ENCODE assay signal across 8 cellular contexts in the genomic region with DNA sequence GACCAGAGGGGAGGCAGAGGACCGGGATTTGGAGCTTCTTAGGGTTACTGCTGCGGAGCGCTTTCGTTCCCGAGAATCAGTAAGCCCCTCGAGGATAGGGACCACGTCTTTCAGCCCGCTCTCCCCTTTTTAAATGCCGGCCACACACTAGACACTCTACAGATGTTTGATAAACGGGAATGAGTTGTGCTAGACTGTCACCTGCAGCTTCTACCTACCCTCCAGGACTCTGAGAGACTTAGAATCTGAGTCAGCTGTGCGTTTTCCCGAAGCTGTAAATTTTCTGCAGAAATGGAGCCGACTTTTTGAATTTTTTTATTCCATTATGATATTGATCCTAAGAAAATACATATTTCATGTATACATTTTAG. TPM values are rescaled to one million over a fixed set of nuclear protein-coding genes. Genes with fewer than 3 reads are reported as not detected.
DNase-seq lines count a peak whose midpoint lies in the region; ATAC-seq and TF ChIP-seq lines count a peak whose summit lies in the region.

No MANE protein-coding gene starts in this region.

- H3K4me2 ChIP-seq in OCI-LY1 (ENCODE audit: low read length) = peak overlapping the region; percentile 76

- H3K27ac ChIP-seq in OCI-LY1 (ENCODE audit: low read depth, low read length, poor library complexity, severe bottlenecking) (peak overlapping the region; percentile 77), esophagus (ENCODE audit: low read depth in 2 of 2, low read length in 1 of 2) (peak overlapping the region; percentile 87 to 95), gastrocnemius medialis (peak overlapping the region in 3 of 4 donors; percentile 68 to 80 (median 73))

- H3K9me2 ChIP-seq in OCI-LY1 (ENCODE audit: low read depth, low read length) = no peaks in the 10 kb centered on the region

- H3K4me3 ChIP-seq in H7 (ENCODE audit: insufficient read depth, low read depth, low read length) (peak overlapping the region; percentile 48), OCI-LY1 (ENCODE audit: low read depth, low read length, poor library complexity, severe bottlenecking) (peak overlapping the region; percentile 77), esophagus (ENCODE audit: low read depth in 1 of 2, low read length in 2 of 2) (peak overlapping the region; percentile 72), gastrocnemius medialis (peak overlapping the region; percentile 69 to 90 (median 83))

- H3K9me3 ChIP-seq in OCI-LY1 (ENCODE audit: low read length) (no peaks in the 10 kb centered on the region), esophagus (ENCODE audit: control insufficient read depth in 2 of 2, insufficient read depth in 1 of 2, low read depth in 1 of 2, low read length in 1 of 2) (no peaks in the 10 kb centered on the region), gastrocnemius medialis (no peaks in the 10 kb centered on the region)

- no peaks in the 10 kb centered on the region for H3F3A ChIP-seq in OCI-LY1 (ENCODE audit: insufficient read depth, low read length)

- H2AFZ ChIP-seq in OCI-LY1 (ENCODE audit: low read length) = no peak overlapping the region

- H3K9ac ChIP-seq in OCI-LY1 (ENCODE audit: low read length) = peak overlapping the region; percentile 82

- DNase-seq in H7 = no peak
- DNase-seq in gastrocnemius medialis = no peak
- no peak for DNase-seq in activated CD4-positive, CD25-positive, alpha-beta regulatory T cell treated with anti-CD3 and anti-CD28 coated beads, Interleukin-2, amount 50 U/mL, for 72 hours
- DNase-seq in A172 (ENCODE audit: low spot score) = no peak
- no peak for DNase-seq in NCI-H2171 treated with DMSO at 0.1 percent for 48 hours (lab: John Stamatoyannopoulos, UW)

- H3K79me2 ChIP-seq in OCI-LY1 (ENCODE audit: insufficient read depth, low read length) = no peaks in the 10 kb centered on the region

- intact Hi-C loops in gastrocnemius medialis (cut with DNase I; ENCODE audit: low total_unique reads) = loop anchor here (5.0 kb wide), 1 partner anchor 246 kb away; the partner anchor contains the start of gene TTC39B

- 1% methylated on average over 13 of the region's 13 CpGs for WGBS in esophagus, 2 donors

- no peaks in the 10 kb centered on the region for H4K20me1 ChIP-seq in OCI-LY1 (ENCODE audit: insufficient read depth, low read length)

- no peaks in the 10 kb centered on the region for H3K36me3 ChIP-seq in H7 (replicated peaks; ENCODE audit: control insufficient read depth, insufficient read depth, low read length)
- H3K36me3 ChIP-seq in OCI-LY1 (ENCODE audit: insufficient read depth, low read length) = no peaks in the 10 kb centered on the region
- H3K36me3 ChIP-seq in esophagus (ENCODE audit: control insufficient read depth in 2 of 2, insufficient read depth in 2 of 2, low read length in 1 of 2) = no peaks in the 10 kb centered on the region
- no peaks in the 10 kb centered on the region for H3K36me3 ChIP-seq in gastrocnemius medialis

- TF ChIP-seq POLR2A in gastrocnemius medialis (IDR thresholded peaks at IDR 0.05) = no peak

- peak; percentile 27 for ATAC-seq in GM18517 (IDR thresholded peaks at IDR 0.05; ENCODE audit: unreplicated experiment)
- peak in 1 of 2 donors; percentile 10 for ATAC-seq in gastrocnemius medialis

- H3K27me3 ChIP-seq in H7 (ENCODE audit: control insufficient read depth, insufficient read depth, low read length) (no peaks in the 10 kb centered on the region; the same call in 1 of the 2 replicates), OCI-LY1 (ENCODE audit: insufficient read depth, low read length) (no peaks in the 10 kb centered on the region), esophagus (ENCODE audit: control insufficient read depth in 1 of 2, insufficient read depth in 2 of 2, low read length in 2 of 2) (no peaks in the 10 kb centered on the region), gastrocnemius medialis (no peaks in the 10 kb centered on the region)

- in situ Hi-C loops in gastrocnemius medialis (cut with MboI; ENCODE audit: low sequenced_read_pairs in 4 of 4) = no loop called here

- TF ChIP-seq CTCF in OCI-LY1 (IDR thresholded peaks at IDR 0.05; ENCODE audit: low read length) (no peak), gastrocnemius medialis (IDR thresholded peaks at IDR 0.05 in 4 of 5, conservative IDR thresholded peaks at IDR 0.05 in 1 of 5) (no peak)

- H3K4me1 ChIP-seq in OCI-LY1 (ENCODE audit: insufficient read depth, low read length, severe bottlenecking) (peaks cover 21% of the 10 kb centered on the region), esophagus (ENCODE audit: control insufficient read depth in 2 of 2, insufficient read depth in 2 of 2, low read length in 1 of 2) (no peaks in the 10 kb centered on the region), gastrocnemius medialis (no peaks in the 10 kb centered on the region)

RNA-seq across cellular contexts. Expression of gene CCDC171, which starts 0.7 kb away (rescaled TPM):
- 1.1 and 2.7 TPM in 2 replicates for total RNA-seq in H7 (2014; rRNA removed; shearing (Covaris generic))
- 1 to 10 TPM in 1 of 2 donors, under 1 TPM in 1; 0.55 to 1.2 TPM for polyA plus RNA-seq in esophagus
- 1 to 10 TPM in 3 of 4 donors, under 1 TPM in 1; 0.61 to 1.7 (median 1.3) TPM for total RNA-seq in gastrocnemius medialis
- total RNA-seq in A172 (2014; rRNA removed; shearing (Covaris generic)) = 1.4 and 4.5 TPM in 2 replicates

RNA-seq across cellular contexts. Expression of gene PSIP1, which starts 42.7 kb away (rescaled TPM):
- 125 and 230 TPM in 2 replicates for total RNA-seq in H7 (2014; rRNA removed; shearing (Covaris generic))
- polyA plus RNA-seq in esophagus = 10 to 100 TPM; 14.4 to 15.0 TPM
- total RNA-seq in gastrocnemius medialis = 10 to 100 TPM; 11.7 to 21.3 (median 12.5) TPM
- total RNA-seq in A172 (2014; rRNA removed; shearing (Covaris generic)) = 89.4 and 128 TPM in 2 replicates
